1 cellular context compared by ENCODE assay signal in genomic region chr14:35387209-35387608, GRCh38.
TF ChIP-seq lines count a peak whose summit lies in the region.

No MANE protein-coding gene starts in this region.

TF ChIP-seq in HepG2, 621 proteins besides CTCF, POLR2A, EP300 and RAD21:
- TF ChIP-seq ZNF136 (CRISPR knock-in tag; IDR thresholded peaks at IDR 0.05; ENCODE audit: low read depth) (no peak), FOXO4 (CRISPR knock-in tag; conservative IDR thresholded peaks at IDR 0.05) (0 out of 2 replicates have a peak, but pooled peaks have one; percentile 63), GLI4 (CRISPR knock-in tag; IDR thresholded peaks at IDR 0.05; ENCODE audit: borderline replicate concordance) (no peak), HOXA5 (CRISPR knock-in tag; IDR thresholded peaks at IDR 0.05) (no peak), ZNF652 (CRISPR knock-in tag; IDR thresholded peaks at IDR 0.05; ENCODE audit: borderline replicate concordance, low read depth) (no peak), ZNF761 (CRISPR knock-in tag; conservative IDR thresholded peaks at IDR 0.05) (0 out of 2 replicates have a peak, but pooled peaks have one; percentile 5), ZBTB37 (CRISPR knock-in tag; IDR thresholded peaks at IDR 0.05) (0 out of 2 replicates have a peak, but pooled peaks have one; percentile 20), ZBTB33 (CRISPR knock-in tag; IDR thresholded peaks at IDR 0.05) (peak; percentile 39; the same call in 1 of the 2 replicates), HINFP (CRISPR knock-in tag; IDR thresholded peaks at IDR 0.05; ENCODE audit: low read depth) (0 out of 2 replicates have a peak, but pooled peaks have one; percentile 33)
